ENCODE assay signal across 1 cellular context in the genomic region with DNA sequence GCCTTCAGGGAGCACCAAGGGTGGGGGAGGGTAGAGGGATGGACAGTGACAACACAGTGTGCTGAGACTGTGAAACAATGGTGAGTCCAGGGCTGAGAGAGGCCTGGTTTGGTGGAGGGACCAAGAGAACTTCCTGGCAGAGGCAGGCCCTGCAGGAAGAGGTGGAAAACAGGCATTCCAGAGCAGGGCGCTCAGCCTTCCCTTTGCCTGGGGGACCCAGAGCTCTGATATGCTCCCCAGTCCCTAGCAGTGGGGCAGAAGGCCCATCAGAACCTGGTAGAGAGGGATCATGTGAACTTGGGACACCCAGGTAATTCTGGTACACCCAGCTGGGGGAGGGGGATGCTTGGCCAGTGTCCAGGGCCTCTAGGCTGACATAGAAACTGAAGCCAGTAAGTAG.
TF ChIP-seq lines count a peak whose summit lies in the region.

No MANE protein-coding gene starts in this region.

TF ChIP-seq in HepG2, 621 proteins besides CTCF, POLR2A, EP300 and RAD21:
- TF ChIP-seq, protein P1, sequence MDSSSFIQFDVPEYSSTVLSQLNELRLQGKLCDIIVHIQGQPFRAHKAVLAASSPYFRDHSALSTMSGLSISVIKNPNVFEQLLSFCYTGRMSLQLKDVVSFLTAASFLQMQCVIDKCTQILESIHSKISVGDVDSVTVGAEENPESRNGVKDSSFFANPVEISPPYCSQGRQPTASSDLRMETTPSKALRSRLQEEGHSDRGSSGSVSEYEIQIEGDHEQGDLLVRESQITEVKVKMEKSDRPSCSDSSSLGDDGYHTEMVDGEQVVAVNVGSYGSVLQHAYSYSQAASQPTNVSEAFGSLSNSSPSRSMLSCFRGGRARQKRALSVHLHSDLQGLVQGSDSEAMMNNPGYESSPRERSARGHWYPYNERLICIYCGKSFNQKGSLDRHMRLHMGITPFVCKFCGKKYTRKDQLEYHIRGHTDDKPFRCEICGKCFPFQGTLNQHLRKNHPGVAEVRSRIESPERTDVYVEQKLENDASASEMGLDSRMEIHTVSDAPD (CRISPR knock-in tag; IDR thresholded peaks at IDR 0.05) = no peak
- TF ChIP-seq, protein P2, sequence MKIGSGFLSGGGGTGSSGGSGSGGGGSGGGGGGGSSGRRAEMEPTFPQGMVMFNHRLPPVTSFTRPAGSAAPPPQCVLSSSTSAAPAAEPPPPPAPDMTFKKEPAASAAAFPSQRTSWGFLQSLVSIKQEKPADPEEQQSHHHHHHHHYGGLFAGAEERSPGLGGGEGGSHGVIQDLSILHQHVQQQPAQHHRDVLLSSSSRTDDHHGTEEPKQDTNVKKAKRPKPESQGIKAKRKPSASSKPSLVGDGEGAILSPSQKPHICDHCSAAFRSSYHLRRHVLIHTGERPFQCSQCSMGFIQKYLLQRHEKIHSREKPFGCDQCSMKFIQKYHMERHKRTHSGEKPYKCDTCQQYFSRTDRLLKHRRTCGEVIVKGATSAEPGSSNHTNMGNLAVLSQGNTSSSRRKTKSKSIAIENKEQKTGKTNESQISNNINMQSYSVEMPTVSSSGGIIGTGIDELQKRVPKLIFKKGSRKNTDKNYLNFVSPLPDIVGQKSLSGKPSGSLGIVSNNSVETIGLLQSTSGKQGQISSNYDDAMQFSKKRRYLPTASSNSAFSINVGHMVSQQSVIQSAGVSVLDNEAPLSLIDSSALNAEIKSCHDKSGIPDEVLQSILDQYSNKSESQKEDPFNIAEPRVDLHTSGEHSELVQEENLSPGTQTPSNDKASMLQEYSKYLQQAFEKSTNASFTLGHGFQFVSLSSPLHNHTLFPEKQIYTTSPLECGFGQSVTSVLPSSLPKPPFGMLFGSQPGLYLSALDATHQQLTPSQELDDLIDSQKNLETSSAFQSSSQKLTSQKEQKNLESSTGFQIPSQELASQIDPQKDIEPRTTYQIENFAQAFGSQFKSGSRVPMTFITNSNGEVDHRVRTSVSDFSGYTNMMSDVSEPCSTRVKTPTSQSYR (CRISPR knock-in tag; IDR thresholded peaks at IDR 0.05; ENCODE audit: borderline replicate concordance) = 0 out of 2 replicates have a peak, but pooled peaks have one; percentile 16
